ENCODE assay signal across 8 cellular contexts in the genomic region with DNA sequence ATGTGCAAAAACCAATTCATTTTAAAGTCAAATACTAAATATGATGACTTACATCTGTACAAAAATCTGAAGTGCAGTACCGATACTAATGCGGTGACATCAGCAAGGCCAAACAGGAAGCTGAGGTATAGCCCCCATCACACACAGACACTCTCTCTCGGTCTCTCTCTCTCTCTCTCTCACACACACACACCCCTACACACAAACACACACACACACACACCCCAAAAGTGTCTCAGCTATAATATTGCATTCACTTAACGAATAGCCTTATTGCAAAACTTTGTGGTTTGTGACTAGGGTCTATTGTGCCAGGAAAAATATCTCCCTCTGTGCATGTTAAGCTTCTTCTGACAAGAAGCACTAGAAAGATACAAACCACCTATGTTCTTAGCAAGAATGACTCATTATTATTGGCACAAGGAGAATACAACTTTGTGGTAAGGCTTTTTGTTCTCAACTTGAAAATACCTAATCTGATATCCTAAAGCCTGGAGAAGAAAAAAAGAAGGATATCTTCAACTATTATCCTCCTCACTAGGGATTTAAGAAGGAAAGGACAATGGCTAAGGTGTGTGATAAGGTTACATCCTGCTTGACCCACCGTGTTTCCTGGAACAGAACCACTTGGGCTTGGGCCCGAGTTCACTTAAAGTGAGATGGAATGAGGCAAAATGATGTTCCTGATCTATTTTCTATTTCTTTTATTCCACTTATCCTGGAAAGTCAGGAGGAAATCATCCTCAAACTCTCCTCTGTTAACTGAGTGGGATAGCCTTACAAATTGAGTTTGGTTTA.
A peak's percentile ranks its signal among the peaks of the same experiment; 100 is the strongest.
DNase-seq lines count a peak whose midpoint lies in the region; TF ChIP-seq lines count a peak whose summit lies in the region.

No MANE protein-coding gene starts in this region.

- no peaks in the 10 kb centered on the region for H3K9me3 ChIP-seq in thymus (ENCODE audit: control insufficient read depth)

- H3K4me3 ChIP-seq in GM12864 (ENCODE audit: low read depth, low read length) (no peak overlapping the region), kidney epithelial cell (ENCODE audit: low read depth, low read length) (no peak overlapping the region), thymus (ENCODE audit: low read length) (no peak overlapping the region)

- peak overlapping the region; percentile 54 for H3K27ac ChIP-seq in thymus (ENCODE audit: low read depth)

- H3K36me3 ChIP-seq in kidney epithelial cell (ENCODE audit: control insufficient read depth, insufficient read depth, low read length), result no peaks in the 10 kb centered on the region
- no peaks in the 10 kb centered on the region for H3K36me3 ChIP-seq in thymus (ENCODE audit: control insufficient read depth, insufficient read depth)

- H3K4me1 ChIP-seq in thymus (ENCODE audit: control insufficient read depth, insufficient read depth, low read length), result peaks cover 3% of the 10 kb centered on the region

- peak; percentile 87 for DNase-seq in GM12864 (ENCODE audit: low read depth)
- DNase-seq in HCEC 1CT, result peak; percentile 96
- DNase-seq in NCI-H226, result peak; percentile 94
- peak; percentile 65 for DNase-seq in activated naive CD4-positive, alpha-beta T cell treated with Interleukin-2 at 50 U/mL for 16 hours
- peak; percentile 85 for DNase-seq in kidney epithelial cell (ENCODE audit: low read depth)
- DNase-seq in iPS-NIHi7 (ENCODE audit: extremely low spot score), result no peak
- DNase-seq in pons (ENCODE audit: low spot score), result no peak

- TF ChIP-seq CTCF in GM12864 (IDR thresholded peaks at IDR 0.05; ENCODE audit: low read depth, low read length, missing control alignments) (no peak), kidney epithelial cell (IDR thresholded peaks at IDR 0.05; ENCODE audit: insufficient read depth, low read length, poor library complexity, severe bottlenecking) (no peak)

- 37% methylated on average over 6 of the region's 6 CpGs for WGBS in thymus

- H3K27me3 ChIP-seq in kidney epithelial cell (ENCODE audit: control insufficient read depth, insufficient read depth, low read length) (no peaks in the 10 kb centered on the region), thymus (ENCODE audit: control insufficient read depth, insufficient read depth) (no peaks in the 10 kb centered on the region)

Comparison
In these comparisons a context has a peak if more than half of its experiments do, and no peak if none do; other contexts are left out.
1. DNase-seq: peak in GM12864 (single experiment), HCEC 1CT (single experiment), NCI-H226 (single experiment), activated naive CD4-positive, alpha-beta T cell treated with Interleukin-2 at 50 U/mL for 16 hours (single experiment) and kidney epithelial cell (single experiment); none in iPS-NIHi7 (single experiment) and pons (single experiment).